ENCODE assay signal across 14 cellular contexts in the genomic region with DNA sequence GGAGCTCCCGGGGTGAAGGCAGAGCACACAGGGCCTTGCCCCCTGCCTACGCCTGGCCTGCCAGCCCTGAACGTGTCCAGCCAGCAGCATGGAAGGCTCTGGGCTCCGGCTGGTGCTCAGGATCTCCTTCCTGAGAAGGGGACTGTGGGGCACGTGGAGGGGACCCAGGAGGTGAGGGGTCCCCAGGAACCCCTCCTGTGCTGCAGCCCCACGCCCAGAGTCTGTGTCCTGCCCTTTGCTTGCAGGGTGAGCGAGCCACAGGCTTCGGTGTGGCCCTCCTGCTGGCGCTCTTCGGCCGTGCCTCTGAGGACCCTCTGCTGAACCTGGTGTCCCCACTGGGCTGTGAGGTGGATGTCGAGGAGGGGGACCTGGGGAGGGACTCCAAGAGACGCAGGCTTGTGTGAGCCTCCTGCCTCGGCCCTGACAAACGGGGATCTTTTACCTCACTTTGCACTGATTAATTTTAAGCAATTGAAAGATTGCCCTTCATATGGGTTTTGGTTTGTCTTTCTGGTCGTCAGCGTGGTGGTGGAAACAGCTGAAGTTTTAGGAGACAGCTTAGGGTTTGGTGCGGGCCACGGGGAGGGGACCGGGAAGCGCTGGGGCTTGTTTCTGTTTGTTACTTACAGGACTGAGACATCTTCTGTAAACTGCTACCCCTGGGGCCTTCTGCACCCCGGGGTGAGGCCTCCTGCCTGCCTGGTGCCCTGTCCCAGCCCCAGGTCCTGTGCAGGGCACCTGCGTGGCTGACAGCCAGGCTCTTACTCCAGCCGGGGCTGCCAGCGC. TPM values are rescaled to one million over a fixed set of nuclear protein-coding genes. Genes with fewer than 3 reads are reported as not detected.
A peak's percentile ranks its signal among the peaks of the same experiment; 100 is the strongest.
DNase-seq lines count a peak whose midpoint lies in the region; TF ChIP-seq lines count a peak whose summit lies in the region.
"Had no signal": no experiment of that assay in that cellular context is flagged by ENCODE, and none has a peak within 500 bp of the region (broad histone marks: within the 10 kb centered on the region; RNA-seq: fewer than 3 reads in every experiment).

No MANE protein-coding gene starts in this region.

- H2AFZ ChIP-seq in neuronal stem cell (ENCODE audit: low read length), result no peak overlapping the region

- WGBS in neuronal stem cell (ENCODE audit: extremely low coverage in 2 of 2, insufficient read length in 2 of 2, insufficient replicate concordance in 1 of 2), 2 donors, result no CpG with 5 or more reads among the region's 25 CpGs
- WGBS in tibial nerve, 2 donors, result 87 to 90% methylated on average over 21 to 25 of the region's 25 CpGs

- peak overlapping the region; percentile 0 for H3K4ac ChIP-seq in neuronal stem cell (ENCODE audit: low read length)

- TF ChIP-seq CTCF in GM13977 (IDR thresholded peaks at IDR 0.05; ENCODE audit: extremely low read depth, insufficient read depth, missing control alignments) (no peak), tibial nerve (IDR thresholded peaks at IDR 0.05) (no peak)

- in situ Hi-C loops in GM13977 (cut with MboI; ENCODE audit: low pct_unique_long_range_greater_than_20kb, low sequenced_read_pairs, unreplicated experiment), result no loop called here

- H4K91ac ChIP-seq in neuronal stem cell (ENCODE audit: low read depth, low read length, poor library complexity), result no peak overlapping the region

- H3K4me3 ChIP-seq in neuronal stem cell (ENCODE audit: low read length in 2 of 2), result no peak overlapping the region
- no peak overlapping the region for H3K4me3 ChIP-seq in tibial nerve

- H2AK5ac ChIP-seq in neuronal stem cell (ENCODE audit: low read depth, low read length), result peak overlapping the region; percentile 36

- no peak overlapping the region for H2BK12ac ChIP-seq in neuronal stem cell (ENCODE audit: low read length)

- no peak overlapping the region for H3K23ac ChIP-seq in neuronal stem cell (ENCODE audit: low read depth, low read length, poor library complexity)

- no peak for TF ChIP-seq EP300 in tibial nerve (IDR thresholded peaks at IDR 0.05)

- H3K18ac ChIP-seq in neuronal stem cell (ENCODE audit: low read length), result no peak overlapping the region

- peaks cover 14 to 19% of the 10 kb centered on the region in 2 donors for H3K4me1 ChIP-seq in neuronal stem cell (ENCODE audit: control insufficient read depth in 2 of 2, insufficient read depth in 1 of 2, low read depth in 1 of 2, low read length in 2 of 2)
- H3K4me1 ChIP-seq in tibial nerve, result peaks cover 0 to 12% (median 4%) of the 10 kb centered on the region in 4 donors

- no peak overlapping the region for H3K9ac ChIP-seq in neuronal stem cell (ENCODE audit: low read depth, low read length, poor library complexity)

- peaks cover 0 to 8% (median 0%) of the 10 kb centered on the region in 3 experiments for H3K27me3 ChIP-seq in neuronal stem cell (ENCODE audit: control insufficient read depth in 3 of 3, insufficient read depth in 3 of 3, low read depth in 1 of 3, low read length in 3 of 3)
- no peaks in the 10 kb centered on the region for H3K27me3 ChIP-seq in tibial nerve

- H3K79me1 ChIP-seq in neuronal stem cell (ENCODE audit: low read depth, low read length), result no peaks in the 10 kb centered on the region

- H3K9me3 ChIP-seq in neuronal stem cell (replicated peaks in 1 of 2; ENCODE audit: control insufficient read depth in 2 of 2, insufficient read depth in 1 of 2, low read depth in 1 of 2, low read length in 2 of 2) (no peaks in the 10 kb centered on the region), tibial nerve (no peaks in the 10 kb centered on the region)

- H3K14ac ChIP-seq in neuronal stem cell (ENCODE audit: low read length), result peak overlapping the region; percentile 49

- no peak overlapping the region for H2BK15ac ChIP-seq in neuronal stem cell (ENCODE audit: low read length)

- H4K8ac ChIP-seq in neuronal stem cell (ENCODE audit: low read depth, low read length), result no peak overlapping the region

- no peak for TF ChIP-seq POLR2A in tibial nerve (IDR thresholded peaks at IDR 0.05)

- H3K36me3 ChIP-seq in neuronal stem cell (replicated peaks in 1 of 2; ENCODE audit: control insufficient read depth in 2 of 2, insufficient read depth in 2 of 2, low read length in 2 of 2) (peaks cover 0 to 2% of the 10 kb centered on the region in 2 donors), tibial nerve (peaks cover 0 to 59% (median 0%) of the 10 kb centered on the region in 3 donors)

- peak; percentile 4 for DNase-seq in activated CD4-positive, alpha-beta T cell treated with anti-CD3 and anti-CD28 coated beads for 1 hour
- DNase-seq in activated CD4-positive, alpha-beta T cell treated with anti-CD3 and anti-CD28 coated beads for 4 hours, result no peak
- DNase-seq in GM13977 (ENCODE audit: low spot score) (peak; percentile 10), ecto neural progenitor cell (ENCODE audit: low spot score) (peak; percentile 30), neuronal stem cell (ENCODE audit: low spot score) (no peak), amniotic stem cell (lab: John Stamatoyannopoulos, UW) (no peak), tibial nerve (ENCODE audit: low spot score in 2 of 2) (no peak), inferior parietal cortex (ENCODE audit: extremely low spot score) (no peak)
- DNase-seq: activated CD8-positive, alpha-beta T cell treated with anti-CD3 and anti-CD28 coated beads for 36 hours; activated naive CD4-positive, alpha-beta T cell treated with anti-CD3 and anti-CD28 coated beads, Interleukin-2, amount 10 ng/mL, durations not matched to agents 7 days and 5 days; CD4-positive, CD25-positive, alpha-beta regulatory T cell; GOT3; Karpas-422; NCI-H524 treated with DMSO at 0.1 percent for 48 hours had no signal

- H2BK5ac ChIP-seq in neuronal stem cell (ENCODE audit: low read length), result no peak overlapping the region

- no peak overlapping the region for H3K27ac ChIP-seq in neuronal stem cell (replicated peaks; ENCODE audit: low read length)
- no peak overlapping the region for H3K27ac ChIP-seq in tibial nerve

- H2BK120ac ChIP-seq in neuronal stem cell (ENCODE audit: low read depth, low read length), result no peak overlapping the region

- H3K4me2 ChIP-seq in neuronal stem cell (ENCODE audit: insufficient read depth, low read length, poor library complexity, severe bottlenecking), result no peak overlapping the region

RNA-seq across cellular contexts. Expression of gene NPEPL1, which starts 22.5 kb away (rescaled TPM):
- polyA plus RNA-seq in neuronal stem cell (2013, experiment 1 of 2), result 21.4 TPM
- polyA plus RNA-seq in neuronal stem cell (2013, experiment 2 of 2), result 19.5 TPM
- 100 to 1,000 TPM in 1 of 4 donors, 10 to 100 TPM in 3; 57.6 to 123 (median 73.0) TPM for total RNA-seq in tibial nerve

Comparison
In these comparisons a context has a peak if more than half of its experiments do, and no peak if none do; other contexts are left out.
1. DNase-seq: peak in activated CD4-positive, alpha-beta T cell treated with anti-CD3 and anti-CD28 coated beads for 1 hour (single experiment), GM13977 (single experiment) and ecto neural progenitor cell (single experiment); none in activated CD4-positive, alpha-beta T cell treated with anti-CD3 and anti-CD28 coated beads for 4 hours (0 of 2), neuronal stem cell (single experiment), amniotic stem cell (single experiment), tibial nerve (0 of 2) and inferior parietal cortex (single experiment).